22 cellular contexts compared by ENCODE assay signal in the genomic region with DNA sequence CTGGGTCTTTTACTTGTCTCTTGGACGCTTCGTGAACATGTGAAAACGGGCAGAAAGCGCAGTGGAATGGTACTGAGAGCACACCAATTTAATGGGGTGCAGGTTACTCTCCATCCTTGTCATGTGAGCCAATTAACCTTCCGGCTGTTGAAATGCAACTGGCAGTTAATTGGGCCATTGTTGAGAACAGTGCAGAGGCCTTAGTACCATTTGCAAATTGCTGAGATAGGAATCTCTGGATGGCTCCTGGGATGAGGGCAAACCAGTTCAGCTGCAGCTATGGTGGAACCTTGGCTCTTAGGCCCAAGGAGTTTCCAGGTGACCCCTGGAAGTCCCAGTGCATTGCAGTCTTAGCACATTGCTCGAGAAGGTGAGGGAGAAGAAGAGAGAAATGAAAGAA.
A peak's percentile ranks its signal among the peaks of the same experiment; 100 is the strongest.
DNase-seq lines count a peak whose midpoint lies in the region; ATAC-seq, FAIRE-seq and TF ChIP-seq lines count a peak whose summit lies in the region.
"Had no signal": no experiment of that assay in that cellular context is flagged by ENCODE, and none has a peak within 500 bp of the region (broad histone marks: within the 10 kb centered on the region; RNA-seq: fewer than 3 reads in every experiment).

No MANE protein-coding gene starts in this region.

- no peak for TF ChIP-seq EP300 in H1 (IDR thresholded peaks at IDR 0.05; ENCODE audit: borderline replicate concordance in 1 of 2, low read depth in 2 of 2, low read length in 2 of 2)

- H3K36me3 Mint-ChIP-seq in CD4-positive, CD25-positive, alpha-beta regulatory T cell: no peaks in the 10 kb centered on the region
- H3K36me3 Mint-ChIP-seq in CD4-positive, alpha-beta T cell (ENCODE audit: low read depth): no peaks in the 10 kb centered on the region
- H3K36me3 Mint-ChIP-seq: type B pancreatic cell had no signal

- no peaks in the 10 kb centered on the region for H3K23me2 ChIP-seq in H1 (ENCODE audit: low read depth, low read length)

- intact Hi-C loops in CD4-positive, alpha-beta T cell (cut with DNase I, micrococcal nuclease): loop anchor here in 1 of 2 experiments (5.0 kb wide), 1 partner anchor 211 kb away; the partner anchor contains the start of gene CXCR4

- CTCF ChIA-PET in CD4-positive, alpha-beta T cell (lab: Charles Lee): interaction anchor here (1.4 to 2.0 kb wide), 4 partner anchors 35 to 209 kb away, joined by 4 to 9 read pairs (median 6); no protein-coding TSS in a partner anchor
- CTCF ChIA-PET in H1 (lab: Charles Lee; ENCODE audit: partially characterized antibody): no interaction called here

- H3K27me3 Mint-ChIP-seq in CD4-positive, CD25-positive, alpha-beta regulatory T cell: no peaks in the 10 kb centered on the region
- H3K27me3 Mint-ChIP-seq in CD4-positive, alpha-beta T cell: no peaks in the 10 kb centered on the region
- H3K27me3 Mint-ChIP-seq: activated B cell treated with CpG ODN at 0.5 μM for 24 hours had no signal

- peaks cover 31% of the 10 kb centered on the region for H3K4me1 ChIP-seq in CD4-positive, CD25-positive, alpha-beta regulatory T cell (ENCODE audit: control insufficient read depth, insufficient read depth, low read length, poor library complexity, severe bottlenecking)
- H3K4me1 ChIP-seq in NT2/D1 (ENCODE audit: insufficient read depth, insufficient read length) (no peaks in the 10 kb centered on the region), H1 (replicated peaks in 1 of 4; ENCODE audit: control insufficient read depth in 3 of 4, insufficient read depth in 4 of 4, low read length in 3 of 4) (peaks cover 4 to 8% (median 5%) of the 10 kb centered on the region in 4 experiments; a peak in 5 of 7 replicates)
- H3K4me1 ChIP-seq: foreskin keratinocyte had no signal

- H3K79me2 ChIP-seq in H1 (ENCODE audit: control insufficient read depth in 1 of 2, insufficient read depth in 2 of 2, low read length in 2 of 2): no peaks in the 10 kb centered on the region

- no peak for ATAC-seq in CD4-positive, CD25-positive, alpha-beta regulatory T cell (ENCODE audit: low read depth in 2 of 2)
- ATAC-seq in CD4-positive, alpha-beta T cell (ENCODE audit: poor library complexity): no peak
- ATAC-seq: foreskin keratinocyte had no signal

- H3K4me3 ChIP-seq in CD4-positive, CD25-positive, alpha-beta regulatory T cell (ENCODE audit: low read depth, low read length): no peak overlapping the region
- H3K4me3 ChIP-seq in NT2/D1 (ENCODE audit: insufficient read length, low read depth): no peak overlapping the region
- no peak overlapping the region for H3K4me3 ChIP-seq in H1 (ENCODE audit: extremely low read depth in 1 of 4, insufficient read depth in 2 of 4, low read depth in 3 of 4, low read length in 4 of 4)
- H3K4me3 ChIP-seq: dorsolateral prefrontal cortex, lung, SJCRH30, spleen had no signal

- no peak overlapping the region for H3K14ac ChIP-seq in H1 (ENCODE audit: insufficient read length)

- H3K23ac ChIP-seq in H1 (ENCODE audit: insufficient read length): no peak overlapping the region

- H4K91ac ChIP-seq in H1 (replicated peaks; ENCODE audit: insufficient read length, low read length): no peak overlapping the region

- DNase-seq in CD4-positive, CD25-positive, alpha-beta regulatory T cell: no peak
- no peak for DNase-seq in CD4-positive, alpha-beta T cell
- DNase-seq in NT2/D1 (ENCODE audit: low read depth, low spot score): peak; percentile 64
- no peak for DNase-seq in H1 (ENCODE audit: low read depth in 1 of 2, low spot score in 2 of 2)
- no peak for DNase-seq in effector CD8-positive, alpha-beta T cell (lab: John Stamatoyannopoulos, UW)
- DNase-seq in DMS153 treated with DMSO at 0.1 percent for 48 hours (lab: John Stamatoyannopoulos, UW; ENCODE audit: unreplicated experiment): no peak
- no peak for DNase-seq in RPMI8226
- DNase-seq: activated B cell treated with CpG ODN at 0.5 μM for 24 hours; activated effector memory CD4-positive, alpha-beta T cell treated with anti-CD3 and anti-CD28 coated beads, Interleukin-2, amount 50 U/mL, for 16 hours; anterior cingulate cortex; caudate nucleus; dorsolateral prefrontal cortex; erythroblast; foreskin keratinocyte; hippocampal formation; NCI-H748 treated with DMSO at 0.1 percent for 48 hours; spleen; T-helper 9 cell had no signal

- no peak overlapping the region for H3K4ac ChIP-seq in H1 (replicated peaks; ENCODE audit: insufficient read length, low read depth, low read length)

- no peak overlapping the region for H3K27ac ChIP-seq in CD4-positive, CD25-positive, alpha-beta regulatory T cell (ENCODE audit: insufficient read depth, low read length, poor library complexity, severe bottlenecking)
- no peak overlapping the region for H3K27ac ChIP-seq in CD4-positive, alpha-beta T cell (ENCODE audit: low read depth, low read length)
- no peak overlapping the region for H3K27ac ChIP-seq in H1 (ENCODE audit: low read depth, low read length)
- H3K27ac ChIP-seq: dorsolateral prefrontal cortex, foreskin keratinocyte had no signal

- WGBS in H1 (ENCODE audit: extremely low coverage in 1 of 2, insufficient coverage in 1 of 2, insufficient read length in 1 of 2, insufficient replicate concordance in 2 of 2, low coverage in 1 of 2, low lambda C conversion rate in 2 of 2, missing lambda C conversion rate in 1 of 2), 2 experiments: 86% methylated on average over 6 of the region's 6 CpGs; no CpG with 5 or more reads in 1 of the 2 experiments

- TF ChIP-seq CTCF in CD4-positive, alpha-beta T cell (IDR thresholded peaks at IDR 0.05): no peak
- TF ChIP-seq CTCF in H1 (IDR thresholded peaks at IDR 0.05; ENCODE audit: control extremely low read depth in 1 of 3, insufficient read depth in 1 of 3, low read depth in 1 of 3, low read length in 3 of 3): no peak

- no peak overlapping the region for H3K18ac ChIP-seq in H1 (ENCODE audit: extremely low read depth, low read length)

- peak overlapping the region; percentile 89 to 99 (median 91) for H3K27ac Mint-ChIP-seq in CD4-positive, CD25-positive, alpha-beta regulatory T cell
- H3K27ac Mint-ChIP-seq in CD4-positive, alpha-beta T cell: peak overlapping the region; percentile 90
- H3K27ac Mint-ChIP-seq: activated B cell treated with CpG ODN at 0.5 μM for 24 hours, type B pancreatic cell had no signal

- H3K9me3 Mint-ChIP-seq in CD4-positive, CD25-positive, alpha-beta regulatory T cell: no peaks in the 10 kb centered on the region
- no peaks in the 10 kb centered on the region for H3K9me3 Mint-ChIP-seq in CD4-positive, alpha-beta T cell

- peak overlapping the region; percentile 95; the same call in 1 of the 2 replicates for H2AFZ ChIP-seq in H1 (ENCODE audit: low read length)

- no peak overlapping the region for H2BK12ac ChIP-seq in H1 (ENCODE audit: low read depth, low read length)

- no peaks in the 10 kb centered on the region for H3K79me1 ChIP-seq in H1 (ENCODE audit: low read depth, low read length)

- no peak overlapping the region for H4K8ac ChIP-seq in H1 (ENCODE audit: extremely low read depth, insufficient read depth, low read length)

- H3K9me3 ChIP-seq in CD4-positive, CD25-positive, alpha-beta regulatory T cell (ENCODE audit: control insufficient read depth in 2 of 2, low read length in 2 of 2): no peaks in the 10 kb centered on the region
- H3K9me3 ChIP-seq in CD4-positive, alpha-beta T cell (ENCODE audit: control insufficient read depth, low read length): no peaks in the 10 kb centered on the region
- H3K9me3 ChIP-seq in NT2/D1 (ENCODE audit: insufficient read depth, low read length): no peaks in the 10 kb centered on the region; the same call in 1 of the 2 replicates
- H3K9me3 ChIP-seq in H1 (ENCODE audit: insufficient read depth in 2 of 2, low read depth in 1 of 2, low read length in 1 of 2): no peaks in the 10 kb centered on the region
- H3K9me3 ChIP-seq: spleen had no signal

- POLR2A ChIA-PET in CD4-positive, alpha-beta T cell (lab: Charles Lee): interaction anchor here (0.7 to 2.2 kb wide), 5 partner anchors 54 to 216 kb away, joined by 3 to 40 read pairs (median 8); no protein-coding TSS in a partner anchor
- POLR2A ChIA-PET in H1 (lab: Charles Lee; ENCODE audit: partially characterized antibody): no interaction called here

- no peak overlapping the region for H2AK5ac ChIP-seq in H1 (ENCODE audit: low read depth, low read length)

- H3K9ac ChIP-seq in NT2/D1 (ENCODE audit: insufficient read length, low read depth) (no peak overlapping the region), H1 (replicated peaks in 1 of 4; ENCODE audit: extremely low read depth in 1 of 4, low read depth in 3 of 4, low read length in 3 of 4) (no peak overlapping the region)

- no peaks in the 10 kb centered on the region for H3K27me3 ChIP-seq in CD4-positive, CD25-positive, alpha-beta regulatory T cell (ENCODE audit: control insufficient read depth, insufficient read depth, low read length)
- H3K27me3 ChIP-seq in CD4-positive, alpha-beta T cell (ENCODE audit: control insufficient read depth, insufficient read depth, low read length): no peaks in the 10 kb centered on the region
- H3K27me3 ChIP-seq in NT2/D1 (ENCODE audit: insufficient read depth, insufficient read length) (no peaks in the 10 kb centered on the region), H1 (replicated peaks in 1 of 4; ENCODE audit: control insufficient read depth in 3 of 4, extremely low read depth in 1 of 4, insufficient read depth in 3 of 4, low read length in 3 of 4) (no peaks in the 10 kb centered on the region)
- H3K27me3 ChIP-seq: foreskin keratinocyte, SJCRH30, spleen had no signal

- H2BK120ac ChIP-seq in H1 (replicated peaks; ENCODE audit: low read depth, low read length): no peak overlapping the region

- no peak overlapping the region for H4K5ac ChIP-seq in H1 (ENCODE audit: insufficient read length, low read depth, low read length)

- H3K4me3 Mint-ChIP-seq in CD4-positive, CD25-positive, alpha-beta regulatory T cell: peak overlapping the region in 1 of 4 donors; percentile 55
- H3K4me3 Mint-ChIP-seq in CD4-positive, alpha-beta T cell: no peak overlapping the region
- H3K4me3 Mint-ChIP-seq: activated B cell treated with CpG ODN at 0.5 μM for 24 hours, type B pancreatic cell had no signal

- no peak overlapping the region for H2BK5ac ChIP-seq in H1 (ENCODE audit: low read depth, low read length)

- FAIRE-seq in H1 (lab: Jason Lieb, UNC): no peak
- FAIRE-seq: GM18507 had no signal

- H3K36me3 ChIP-seq in CD4-positive, CD25-positive, alpha-beta regulatory T cell (ENCODE audit: control insufficient read depth, insufficient read depth, low read length): no peaks in the 10 kb centered on the region
- H3K36me3 ChIP-seq in NT2/D1 (ENCODE audit: insufficient read depth, insufficient read length, low read length): no peaks in the 10 kb centered on the region
- no peaks in the 10 kb centered on the region for H3K36me3 ChIP-seq in H1 (ENCODE audit: control insufficient read depth in 2 of 4, insufficient read depth in 4 of 4, low read length in 3 of 4)
- H3K36me3 ChIP-seq: SJCRH30, spleen had no signal

- no peak overlapping the region for H3K4me2 ChIP-seq in H1 (ENCODE audit: insufficient read depth in 1 of 2, low read depth in 2 of 2, low read length in 2 of 2)

- H3K56ac ChIP-seq in H1 (replicated peaks; ENCODE audit: insufficient read length, low read depth, low read length): no peak overlapping the region

- no peak overlapping the region for H2BK20ac ChIP-seq in H1 (ENCODE audit: low read length)

- H2BK15ac ChIP-seq in H1 (ENCODE audit: low read length): no peak overlapping the region

- no peak for TF ChIP-seq POLR2A in H1 (IDR thresholded peaks at IDR 0.05; ENCODE audit: control extremely low read depth in 1 of 2, low read depth in 2 of 2, low read length in 2 of 2)

- no peak for TF ChIP-seq RAD21 in H1 (IDR thresholded peaks at IDR 0.05 in 1 of 2, conservative IDR thresholded peaks at IDR 0.05 in 1 of 2; ENCODE audit: low read depth in 2 of 2, low read length in 2 of 2)

- peaks cover 23 to 49% (median 40%) of the 10 kb centered on the region in 4 donors for H3K4me1 Mint-ChIP-seq in CD4-positive, CD25-positive, alpha-beta regulatory T cell
- H3K4me1 Mint-ChIP-seq in CD4-positive, alpha-beta T cell (ENCODE audit: low read depth): peaks cover 53% of the 10 kb centered on the region

- no peaks in the 10 kb centered on the region for H4K20me1 ChIP-seq in H1 (replicated peaks in 1 of 2; ENCODE audit: control insufficient read depth in 1 of 2, insufficient read depth in 2 of 2, low read length in 2 of 2)
